In genomic region chr12:6468283-6468575, GRCh38 we compare ENCODE assay signal across 14 cellular contexts. TPM values are rescaled to one million over a fixed set of nuclear protein-coding genes. Genes with fewer than 3 reads are reported as not detected.
DNase-seq lines count a peak whose midpoint lies in the region; ATAC-seq and TF ChIP-seq lines count a peak whose summit lies in the region.
"Had no signal": no experiment of that assay in that cellular context is flagged by ENCODE, and none has a peak within 500 bp of the region (broad histone marks: within the 10 kb centered on the region; RNA-seq: fewer than 3 reads in every experiment).

No MANE protein-coding gene starts in this region.

- ATAC-seq in stimulated activated naive CD8-positive, alpha-beta T cell treated with anti-CD3 and anti-CD28 coated beads, Interleukin-15, Interleukin-2, amounts not matched to agents 100 U/mL and 50 U/mL, for 24 hours: no peak
- ATAC-seq in activated CD8-positive, alpha-beta T cell treated with anti-CD3 and anti-CD28 coated beads, Interleukin-2, amount 10 ng/mL, durations not matched to agents 7 days and 5 days: no peak
- ATAC-seq in lower lobe of right lung: no peak
- ATAC-seq in HG03457 (IDR thresholded peaks at IDR 0.05; ENCODE audit: unreplicated experiment): no peak

- POLR2A ChIA-PET in activated CD8-positive, alpha-beta T cell treated with anti-CD3 and anti-CD28 coated beads, Interleukin-2, amount 10 ng/mL, durations not matched to agents 7 days and 5 days (lab: Charles Lee): interaction anchor here (0.7 to 4.8 kb wide), 6 partner anchors 11 to 69 kb away, joined by 3 to 61 read pairs (median 26); partner anchors contain the start of genes CD27, GAPDH and TAPBPL

- peaks cover 66% of the 10 kb centered on the region for H3K36me3 Mint-ChIP-seq in stimulated activated naive CD8-positive, alpha-beta T cell treated with anti-CD3 and anti-CD28 coated beads, Interleukin-15, Interleukin-2, amounts not matched to agents 100 ng/mL and 50 ng/mL, for 24 hours (ENCODE audit: low read depth)
- peaks cover 61% of the 10 kb centered on the region for H3K36me3 Mint-ChIP-seq in activated CD8-positive, alpha-beta T cell treated with anti-CD3 and anti-CD28 coated beads, Interleukin-2, amount 10 ng/mL, durations not matched to agents 7 days and 5 days (ENCODE audit: low read depth)
- H3K36me3 Mint-ChIP-seq in immature natural killer cell: peaks cover 12 to 22% (median 21%) of the 10 kb centered on the region in 3 donors

- H3K9me3 Mint-ChIP-seq in stimulated activated naive CD8-positive, alpha-beta T cell treated with anti-CD3 and anti-CD28 coated beads, Interleukin-15, Interleukin-2, amounts not matched to agents 100 ng/mL and 50 ng/mL, for 24 hours: no peaks in the 10 kb centered on the region
- no peaks in the 10 kb centered on the region for H3K9me3 Mint-ChIP-seq in activated CD8-positive, alpha-beta T cell treated with anti-CD3 and anti-CD28 coated beads, Interleukin-2, amount 10 ng/mL, durations not matched to agents 7 days and 5 days (ENCODE audit: insufficient read depth)
- H3K9me3 Mint-ChIP-seq in immature natural killer cell: no peaks in the 10 kb centered on the region
- H3K9me3 Mint-ChIP-seq: naive B cell had no signal

- H3K4me3 ChIP-seq in lower lobe of right lung: no peak overlapping the region
- no peak overlapping the region for H3K4me3 ChIP-seq in left ventricle myocardium inferior
- H3K4me3 ChIP-seq: cardiac muscle cell had no signal

- H3K4me3 Mint-ChIP-seq in stimulated activated naive CD8-positive, alpha-beta T cell treated with anti-CD3 and anti-CD28 coated beads, Interleukin-15, Interleukin-2, amounts not matched to agents 100 ng/mL and 50 ng/mL, for 24 hours: peak overlapping the region; percentile 95
- H3K4me3 Mint-ChIP-seq in activated CD8-positive, alpha-beta T cell treated with anti-CD3 and anti-CD28 coated beads, Interleukin-2, amount 10 ng/mL, durations not matched to agents 7 days and 5 days: peak overlapping the region; percentile 93
- H3K4me3 Mint-ChIP-seq in immature natural killer cell: peak overlapping the region; percentile 87 to 93 (median 91)

- intact Hi-C loops in lower lobe of right lung (cut with DNase I) (no loop called here), left ventricle myocardium inferior (cut with micrococcal nuclease) (no loop called here)

- H3K27me3 ChIP-seq in lower lobe of right lung (ENCODE audit: low read depth) (no peaks in the 10 kb centered on the region), left ventricle myocardium inferior (ENCODE audit: low read depth) (no peaks in the 10 kb centered on the region)
- H3K27me3 ChIP-seq: cardiac muscle cell, esophagus muscularis mucosa, spleen had no signal

- H3K4me1 Mint-ChIP-seq in stimulated activated naive CD8-positive, alpha-beta T cell treated with anti-CD3 and anti-CD28 coated beads, Interleukin-15, Interleukin-2, amounts not matched to agents 100 ng/mL and 50 ng/mL, for 24 hours (ENCODE audit: low read depth): peaks cover 82% of the 10 kb centered on the region
- H3K4me1 Mint-ChIP-seq in activated CD8-positive, alpha-beta T cell treated with anti-CD3 and anti-CD28 coated beads, Interleukin-2, amount 10 ng/mL, durations not matched to agents 7 days and 5 days (ENCODE audit: low read depth): peaks cover 77% of the 10 kb centered on the region
- H3K4me1 Mint-ChIP-seq in immature natural killer cell: peaks cover 57 to 76% of the 10 kb centered on the region in 2 donors

- peak overlapping the region; percentile 85 for H3K27ac Mint-ChIP-seq in stimulated activated naive CD8-positive, alpha-beta T cell treated with anti-CD3 and anti-CD28 coated beads, Interleukin-15, Interleukin-2, amounts not matched to agents 100 ng/mL and 50 ng/mL, for 24 hours
- peak overlapping the region; percentile 93 for H3K27ac Mint-ChIP-seq in activated CD8-positive, alpha-beta T cell treated with anti-CD3 and anti-CD28 coated beads, Interleukin-2, amount 10 ng/mL, durations not matched to agents 7 days and 5 days
- peak overlapping the region; percentile 59 to 85 (median 68) for H3K27ac Mint-ChIP-seq in immature natural killer cell

- no peak for DNase-seq in stimulated activated naive CD8-positive, alpha-beta T cell treated with anti-CD3 and anti-CD28 coated beads, Interleukin-15, Interleukin-2, amounts not matched to agents 100 U/mL and 50 U/mL, for 24 hours
- DNase-seq in activated CD8-positive, alpha-beta T cell treated with anti-CD3 and anti-CD28 coated beads, Interleukin-2, amount 10 ng/mL, durations not matched to agents 7 days and 5 days: no peak
- DNase-seq in immature natural killer cell (no peak), lower lobe of right lung (no peak), Kasumi-1 (lab: John Stamatoyannopoulos, UW) (no peak), left ventricle myocardium inferior (no peak)
- DNase-seq: naive B cell, NCI-H1417 treated with DMSO at 0.1 percent for 48 hours, spleen had no signal

- H3K4me1 ChIP-seq in lower lobe of right lung (peaks cover 56% of the 10 kb centered on the region), left ventricle myocardium inferior (peaks cover 35% of the 10 kb centered on the region)

- H3K27me3 Mint-ChIP-seq in stimulated activated naive CD8-positive, alpha-beta T cell treated with anti-CD3 and anti-CD28 coated beads, Interleukin-15, Interleukin-2, amounts not matched to agents 100 ng/mL and 50 ng/mL, for 24 hours: no peaks in the 10 kb centered on the region
- H3K27me3 Mint-ChIP-seq in activated CD8-positive, alpha-beta T cell treated with anti-CD3 and anti-CD28 coated beads, Interleukin-2, amount 10 ng/mL, durations not matched to agents 7 days and 5 days (ENCODE audit: low read depth): no peaks in the 10 kb centered on the region
- peaks cover 2 to 14% (median 11%) of the 10 kb centered on the region in 3 donors for H3K27me3 Mint-ChIP-seq in immature natural killer cell (ENCODE audit: low read depth in 3 of 3)
- H3K27me3 Mint-ChIP-seq: naive B cell had no signal

- no peak for TF ChIP-seq CTCF in lower lobe of right lung (IDR thresholded peaks at IDR 0.05)
- TF ChIP-seq CTCF in left ventricle myocardium inferior (IDR thresholded peaks at IDR 0.05; ENCODE audit: borderline replicate concordance): no peak

- no peaks in the 10 kb centered on the region for H3K9me3 ChIP-seq in lower lobe of right lung
- H3K9me3 ChIP-seq in left ventricle myocardium inferior (replicated peaks): no peaks in the 10 kb centered on the region
- H3K9me3 ChIP-seq: esophagus muscularis mucosa, spleen had no signal

- H3K36me3 ChIP-seq in lower lobe of right lung (peaks cover 41% of the 10 kb centered on the region), left ventricle myocardium inferior (peaks cover 30% of the 10 kb centered on the region)

- H3K27ac ChIP-seq in lower lobe of right lung (no peak overlapping the region), left ventricle myocardium inferior (replicated peaks) (no peak overlapping the region)
- H3K27ac ChIP-seq: cardiac muscle cell, HL-60 had no signal

- CTCF ChIA-PET in activated CD8-positive, alpha-beta T cell treated with anti-CD3 and anti-CD28 coated beads, Interleukin-2, amount 10 ng/mL, durations not matched to agents 7 days and 5 days (lab: Charles Lee): interaction anchor here (4.0 to 4.7 kb wide), 3 partner anchors 15 to 69 kb away, joined by 15 to 40 read pairs (median 36); no protein-coding TSS in a partner anchor

RNA-seq across cellular contexts. Expression of gene VAMP1, which starts 2.2 kb away (rescaled TPM):
- 10 to 100 TPM; 46.6 to 48.9 TPM for total RNA-seq in activated CD8-positive, alpha-beta T cell treated with anti-CD3 and anti-CD28 coated beads, Interleukin-2, amount 10 ng/mL, durations not matched to agents 7 days and 5 days
- 1 to 10 TPM; 7.8 to 9.7 (median 8.4) TPM for polyA plus RNA-seq in immature natural killer cell
- total RNA-seq in lower lobe of right lung (6.8 TPM), left ventricle myocardium inferior (4.2 TPM)

RNA-seq across cellular contexts. Expression of gene TAPBPL, which starts 16.4 kb away (rescaled TPM):
- total RNA-seq in activated CD8-positive, alpha-beta T cell treated with anti-CD3 and anti-CD28 coated beads, Interleukin-2, amount 10 ng/mL, durations not matched to agents 7 days and 5 days: 10 to 100 TPM; 31.2 to 32.5 TPM
- polyA plus RNA-seq in immature natural killer cell: 100 to 1,000 TPM; 205 to 276 (median 259) TPM
- total RNA-seq in lower lobe of right lung (32.4 TPM), left ventricle myocardium inferior (16.4 TPM)

RNA-seq across cellular contexts. Expression of gene CD27, which starts 23.5 kb away (rescaled TPM):
- 100 to 1,000 TPM; 112 to 131 TPM for total RNA-seq in activated CD8-positive, alpha-beta T cell treated with anti-CD3 and anti-CD28 coated beads, Interleukin-2, amount 10 ng/mL, durations not matched to agents 7 days and 5 days
- 10 to 100 TPM; 17.0 to 28.5 (median 25.4) TPM for polyA plus RNA-seq in immature natural killer cell
- total RNA-seq in lower lobe of right lung (2.3 TPM), left ventricle myocardium inferior (0.16 TPM)
- total RNA-seq: cardiac muscle cell had no signal

RNA-seq across cellular contexts. Expression of gene MRPL51, which starts 24.8 kb away (rescaled TPM):
- total RNA-seq in activated CD8-positive, alpha-beta T cell treated with anti-CD3 and anti-CD28 coated beads, Interleukin-2, amount 10 ng/mL, durations not matched to agents 7 days and 5 days: 100 to 1,000 TPM; 217 to 228 TPM
- polyA plus RNA-seq in immature natural killer cell: 100 to 1,000 TPM; 240 to 280 (median 248) TPM
- total RNA-seq in lower lobe of right lung (121 TPM), left ventricle myocardium inferior (235 TPM)

RNA-seq across cellular contexts. Expression of gene NCAPD2, which starts 25.7 kb away (rescaled TPM):
- total RNA-seq in activated CD8-positive, alpha-beta T cell treated with anti-CD3 and anti-CD28 coated beads, Interleukin-2, amount 10 ng/mL, durations not matched to agents 7 days and 5 days: 100 to 1,000 TPM; 195 to 201 TPM
- 10 to 100 TPM; 23.3 to 50.5 (median 24.0) TPM for polyA plus RNA-seq in immature natural killer cell
- total RNA-seq in lower lobe of right lung: 32.0 TPM
- 9.2 TPM for total RNA-seq in left ventricle myocardium inferior

Comparison
In these comparisons a context has a peak if more than half of its experiments do, and no peak if none do; other contexts are left out.
1. RNA of gene CD27, which starts 23.5 kb away (total RNA-seq): 112 to 131 TPM in activated CD8-positive, alpha-beta T cell treated with anti-CD3 and anti-CD28 coated beads, Interleukin-2, amount 10 ng/mL, durations not matched to agents 7 days and 5 days; 2.3 TPM in lower lobe of right lung (single experiment) and 0.16 TPM in left ventricle myocardium inferior (single experiment); every median in the first group is over 10 times any median in the second.
2. Peak in every context shown above with its lines, with median percentiles within 50 percentile points of each other: H3K27ac Mint-ChIP-seq and H3K4me3 Mint-ChIP-seq.